ENCODE assay signal across 10 cellular contexts in genomic region chr14:69043598-69044267, GRCh38.
DNase-seq lines count a peak whose midpoint lies in the region; ATAC-seq and TF ChIP-seq lines count a peak whose summit lies in the region.
"Had no signal": no experiment of that assay in that cellular context is flagged by ENCODE, and none has a peak within 500 bp of the region (broad histone marks: within the 10 kb centered on the region; RNA-seq: fewer than 3 reads in every experiment).

No MANE protein-coding gene starts in this region.

- H3K27ac Mint-ChIP-seq in Caco-2 (ENCODE audit: unreplicated experiment) = peak overlapping the region; percentile 52

- H3K36me3 ChIP-seq in Caco-2 (ENCODE audit: control insufficient read depth, insufficient read depth, low read length) = no peaks in the 10 kb centered on the region
- H3K36me3 ChIP-seq in SK-N-SH (replicated peaks in 1 of 2; ENCODE audit: control insufficient read depth in 1 of 2, insufficient read depth in 2 of 2, low read length in 1 of 2) = no peaks in the 10 kb centered on the region
- H3K36me3 ChIP-seq in ovary = no peaks in the 10 kb centered on the region
- H3K36me3 ChIP-seq: SJSA1 had no signal

- H3K27me3 Mint-ChIP-seq in Caco-2 (ENCODE audit: insufficient read depth, unreplicated experiment) = no peaks in the 10 kb centered on the region

- 72% methylated on average over 6 of the region's 8 CpGs for WGBS in SK-N-SH (ENCODE audit: low lambda C conversion rate)
- WGBS in ovary, 3 donors = 46 to 51% (median 49%) methylated on average over 8 of the region's 8 CpGs

- H3K36me3 Mint-ChIP-seq in Caco-2 (ENCODE audit: insufficient read depth, unreplicated experiment) = peaks cover 8% of the 10 kb centered on the region

- no peak for TF ChIP-seq POLR2A in ovary (IDR thresholded peaks at IDR 0.05)

- H2AFZ ChIP-seq in SK-N-SH (ENCODE audit: low read depth) = no peak overlapping the region

- peaks cover 13% of the 10 kb centered on the region for H3F3A ChIP-seq in SK-N-SH (replicated peaks; ENCODE audit: insufficient read depth)

- peak overlapping the region; percentile 49; the same call in 1 of the 2 replicates for H3K4me2 ChIP-seq in SK-N-SH

- H3K9ac ChIP-seq in SK-N-SH = no peak overlapping the region

- TF ChIP-seq EP300 in SK-N-SH (IDR thresholded peaks at IDR 0.05; ENCODE audit: borderline replicate concordance in 1 of 2, low read depth in 1 of 2, low read length in 1 of 2) (no peak), ovary (IDR thresholded peaks at IDR 0.05) (no peak)

- intact Hi-C loops in Caco-2 (cut with micrococcal nuclease; ENCODE audit: unreplicated experiment) (no loop called here), ovary (cut with DNase I) (loop anchor here (5.0 to 10.0 kb wide), 4 partner anchors 59 to 69 kb away; partner anchors contain the start of gene ACTN1 (in 2 of the 4))

- DNase-seq in Caco-2 = no peak
- no peak for DNase-seq in SK-N-SH
- peak; percentile 77 for DNase-seq in fibroblast of the aortic adventitia (ENCODE audit: low read depth)
- DNase-seq in ovary = peak in 4 of 5 donors; percentile 41 to 66 (median 60)
- no peak for DNase-seq in NCI-H345 (lab: John Stamatoyannopoulos, UW)
- DNase-seq in superior temporal gyrus (ENCODE audit: extremely low spot score) = no peak
- no peak for DNase-seq in DMS153 treated with DMSO at 0.1 percent for 48 hours (lab: John Stamatoyannopoulos, UW; ENCODE audit: unreplicated experiment)
- DNase-seq: stimulated activated CD4-positive, alpha-beta T cell treated with anti-CD3 and anti-CD28 coated beads, Interleukin-4, amount 100 ng/mL, for 24 hours had no signal

- no peak for TF ChIP-seq RAD21 in SK-N-SH (IDR thresholded peaks at IDR 0.05; ENCODE audit: low read length)

- H4K20me1 ChIP-seq in SK-N-SH (ENCODE audit: insufficient read depth) = no peaks in the 10 kb centered on the region

- H3K27ac ChIP-seq in SK-N-SH (ENCODE audit: low read depth in 2 of 2, low read length in 1 of 2) (peak overlapping the region in 1 of 2 experiments; percentile 65; a peak in 2 of 4 replicates), ovary (peak overlapping the region; percentile 47 to 63)
- H3K27ac ChIP-seq: SJSA1 had no signal

- CTCF ChIA-PET in Caco-2 (lab: Charles Lee) (interaction anchor here (0.5 kb wide), 1 partner anchor 58 kb away, joined by 3 read pairs; no protein-coding TSS in a partner anchor), SK-N-SH (lab: Yijun Ruan, JAX) (interaction anchor here (1.1 to 1.9 kb wide), 3 partner anchors 12 to 66 kb away, joined by 3 to 7 read pairs (median 3); no protein-coding TSS in a partner anchor)

- peaks cover 8% of the 10 kb centered on the region for H3K4me1 Mint-ChIP-seq in Caco-2 (ENCODE audit: low read depth, unreplicated experiment)

- no peaks in the 10 kb centered on the region for H3K79me2 ChIP-seq in SK-N-SH (ENCODE audit: insufficient read depth)

- H3K9me3 Mint-ChIP-seq in Caco-2 (ENCODE audit: unreplicated experiment) = no peaks in the 10 kb centered on the region

- H3K4me3 Mint-ChIP-seq in Caco-2 (ENCODE audit: unreplicated experiment) = no peak overlapping the region

- no peak overlapping the region for H3K4me3 ChIP-seq in Caco-2 (ENCODE audit: low read depth, low read length)
- H3K4me3 ChIP-seq in SK-N-SH (ENCODE audit: low read depth in 2 of 2, low read length in 1 of 2) = no peak overlapping the region
- no peak overlapping the region for H3K4me3 ChIP-seq in fibroblast of the aortic adventitia (ENCODE audit: low read depth, low read length)
- H3K4me3 ChIP-seq in ovary = no peak overlapping the region
- H3K4me3 ChIP-seq: SJSA1 had no signal

- BruUV-seq in Caco-2 (replicated peaks; lab: Mats Ljungman, UMichigan) = no TSS peak

- no peaks in the 10 kb centered on the region for H3K9me2 ChIP-seq in SK-N-SH

- POLR2A ChIA-PET in Caco-2 (lab: Charles Lee) (no interaction called here), SK-N-SH (lab: Yijun Ruan, JAX) (no interaction called here)

- TF ChIP-seq CTCF in Caco-2 (IDR thresholded peaks at IDR 0.05; ENCODE audit: insufficient read depth in 1 of 2, low read depth in 1 of 2, low read length in 1 of 2, severe bottlenecking in 1 of 2, unreplicated experiment in 1 of 2) (no peak), SK-N-SH (IDR thresholded peaks at IDR 0.05) (no peak), fibroblast of the aortic adventitia (IDR thresholded peaks at IDR 0.05; ENCODE audit: insufficient read depth, low read length) (no peak), ovary (IDR thresholded peaks at IDR 0.05) (no peak)

- H3K27me3 ChIP-seq in Caco-2 (replicated peaks; ENCODE audit: control insufficient read depth, insufficient read depth, low read length) (no peaks in the 10 kb centered on the region), SK-N-SH (ENCODE audit: insufficient read depth) (no peaks in the 10 kb centered on the region), ovary (no peaks in the 10 kb centered on the region)
- H3K27me3 ChIP-seq: SJSA1 had no signal

- H3K4me1 ChIP-seq in Caco-2 (peaks cover 14% of the 10 kb centered on the region), SK-N-SH (ENCODE audit: control insufficient read depth in 1 of 2, insufficient read depth in 2 of 2, low read depth in 1 of 2, low read length in 1 of 2) (peaks cover 29 to 40% of the 10 kb centered on the region in 2 experiments), ovary (ENCODE audit: insufficient read depth) (peaks cover 37% of the 10 kb centered on the region)

- no peaks in the 10 kb centered on the region for H3K9me3 ChIP-seq in Caco-2
- no peaks in the 10 kb centered on the region for H3K9me3 ChIP-seq in SK-N-SH
- no peaks in the 10 kb centered on the region for H3K9me3 ChIP-seq in ovary
- H3K9me3 ChIP-seq: SJSA1 had no signal

- no peak for ATAC-seq in GM21390 (IDR thresholded peaks at IDR 0.05; ENCODE audit: unreplicated experiment)

TF ChIP-seq in SK-N-SH, 30 proteins besides CTCF, POLR2A, EP300 and RAD21:
- TF ChIP-seq NFIC (IDR thresholded peaks at IDR 0.05; ENCODE audit: borderline replicate concordance) (peak; percentile 17; the same call in 1 of the 2 replicates), FOSL2 (IDR thresholded peaks at IDR 0.05; ENCODE audit: borderline replicate concordance, low read depth) (peak; percentile 36; the same call in 1 of the 2 replicates), JUND (IDR thresholded peaks at IDR 0.05) (0 out of 2 replicates have a peak, but pooled peaks have one; percentile 19), TCF12 (IDR thresholded peaks at IDR 0.05) (no peak), POLR2AphosphoS5 (IDR thresholded peaks at IDR 0.05; ENCODE audit: low read depth, low read length) (no peak), ELF1 (IDR thresholded peaks at IDR 0.05) (0 out of 2 replicates have a peak, but pooled peaks have one; percentile 12)
- TF ChIP-seq, protein P1, sequence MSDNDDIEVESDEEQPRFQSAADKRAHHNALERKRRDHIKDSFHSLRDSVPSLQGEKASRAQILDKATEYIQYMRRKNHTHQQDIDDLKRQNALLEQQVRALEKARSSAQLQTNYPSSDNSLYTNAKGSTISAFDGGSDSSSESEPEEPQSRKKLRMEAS (IDR thresholded peaks at IDR 0.05; ENCODE audit: low read depth) = 0 out of 2 replicates have a peak, but pooled peaks have one; percentile 19

Comparison
In these comparisons a context has a peak if more than half of its experiments do, and no peak if none do; other contexts are left out.
1. DNase-seq: peak in fibroblast of the aortic adventitia (single experiment) and ovary (4 of 5); none in Caco-2 (0 of 2), SK-N-SH (single experiment), NCI-H345 (single experiment), superior temporal gyrus (single experiment) and DMS153 treated with DMSO at 0.1 percent for 48 hours (single experiment).